28 cellular contexts compared by ENCODE assay signal in the genomic region with DNA sequence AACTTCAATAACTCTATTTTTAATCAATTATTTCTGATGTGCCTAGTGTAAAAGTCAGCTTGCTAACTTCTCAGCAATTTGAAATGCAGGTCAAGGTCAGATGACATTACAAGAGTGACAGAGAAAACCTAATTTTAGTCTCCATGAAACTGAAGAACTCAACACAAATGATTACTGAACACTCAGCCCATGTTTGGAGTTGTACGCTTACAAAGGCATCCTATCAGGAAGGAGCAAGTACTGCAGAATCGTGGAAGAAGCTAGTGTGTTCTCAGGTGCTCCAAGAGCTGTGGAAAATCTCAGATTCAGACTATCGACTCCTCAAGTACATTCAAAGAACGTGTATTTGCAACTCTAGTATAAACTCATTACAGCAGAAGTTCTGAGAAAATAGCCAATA.
"Had no signal": no experiment of that assay in that cellular context is flagged by ENCODE, and none has a peak within 500 bp of the region (broad histone marks: within the 10 kb centered on the region; RNA-seq: fewer than 3 reads in every experiment).

No MANE protein-coding gene starts in this region.

- H3K36me3 ChIP-seq: brain microvascular endothelial cell, MG63 had no signal

- FAIRE-seq: astrocyte had no signal

- H3K27me3 ChIP-seq: brain microvascular endothelial cell, MG63 had no signal

- H3K27ac ChIP-seq: brain microvascular endothelial cell, SK-N-MC, VCaP had no signal

- DNase-seq: activated CD4-positive, alpha-beta memory T cell treated with anti-CD3 and anti-CD28 coated beads for 36 hours; activated CD4-positive, alpha-beta T cell treated with anti-CD3 and anti-CD28 coated beads, Interleukin-2, amount 10 ng/mL, durations not matched to agents 7 days and 5 days; activated CD4-positive, CD25-positive, alpha-beta regulatory T cell; activated CD8-positive, alpha-beta memory T cell treated with anti-CD3 and anti-CD28 coated beads for 24 hours; activated effector memory CD4-positive, alpha-beta T cell treated with anti-CD3 and anti-CD28 coated beads, Interleukin-2, amount 50 U/mL, for 16 hours; activated naive CD4-positive, alpha-beta T cell treated with Interleukin-2 at 50 U/mL for 16 hours; activated naive CD8-positive, alpha-beta T cell treated with anti-CD3 and anti-CD28 coated beads, Interleukin-2, amount 50 U/mL, for 24 hours; activated T-cell treated with anti-CD3 and anti-CD28 coated beads, Interleukin-2, amount 50 U/mL, for 4 hours; amniotic stem cell; brain microvascular endothelial cell; caudate nucleus; MG63; NCI-H1105 treated with DMSO at 0.1 percent for 48 hours; NCI-H1436 treated with DMSO at 0.1 percent for 48 hours; NCI-H187 treated with DMSO at 0.1 percent for 48 hours; NCI-H2081 treated with DMSO at 0.1 percent for 48 hours; NCI-H2171 treated with DMSO at 0.1 percent for 48 hours; NCI-H345; NCI-H510A; NCI-H526 treated with DMSO at 0.1 percent for 48 hours; PC-3; T-cell; T-helper 2 cell; T1000 had no signal

- H3K9me3 ChIP-seq: MG63 had no signal

- H3K4me3 ChIP-seq: MG63, SK-N-MC had no signal

- ATAC-seq: activated naive CD4-positive, alpha-beta T cell treated with anti-CD3 and anti-CD28 coated beads, Interleukin-2, amount 50 U/mL, for 72 hours; activated naive CD8-positive, alpha-beta T cell treated with anti-CD3 and anti-CD28 coated beads, Interleukin-2, amount 50 U/mL, for 24 hours; activated T-cell treated with anti-CD3 and anti-CD28 coated beads, Interleukin-2, amount 50 U/mL, for 4 hours; PC-3; T-cell had no signal
